In genomic region chr1:15835205-15835740, GRCh38 we compare ENCODE assay signal across 8 cellular contexts. TPM values are rescaled to one million over a fixed set of nuclear protein-coding genes. Genes with fewer than 3 reads are reported as not detected.
A peak's percentile ranks its signal among the peaks of the same experiment; 100 is the strongest.
DNase-seq lines count a peak whose midpoint lies in the region; TF ChIP-seq lines count a peak whose summit lies in the region.

No MANE protein-coding gene starts in this region.

- H3K9me3 ChIP-seq in HEK293 (ENCODE audit: control insufficient read depth, insufficient read depth, low read depth, low read length) = no peaks in the 10 kb centered on the region
- no peaks in the 10 kb centered on the region for H3K9me3 ChIP-seq in OCI-LY1 (ENCODE audit: low read length)

- H3K79me2 ChIP-seq in OCI-LY1 (ENCODE audit: insufficient read depth, low read length) (no peaks in the 10 kb centered on the region; the same call in 1 of the 2 replicates), mesendoderm (ENCODE audit: control insufficient read depth, insufficient read depth, low read length) (no peaks in the 10 kb centered on the region)

- H3K4me3 Mint-ChIP-seq in chondrocyte (ENCODE audit: unreplicated experiment) = peak overlapping the region; percentile 91
- H3K4me3 Mint-ChIP-seq in type B pancreatic cell = peak overlapping the region; percentile 96

- H3K18ac ChIP-seq in mesendoderm (ENCODE audit: low read length) = peak overlapping the region; percentile 99

- peak overlapping the region; percentile 99 for H3K27ac Mint-ChIP-seq in chondrocyte (ENCODE audit: unreplicated experiment)
- H3K27ac Mint-ChIP-seq in type B pancreatic cell = peak overlapping the region; percentile 100

- no peak overlapping the region for H2BK15ac ChIP-seq in mesendoderm (replicated peaks; ENCODE audit: low read depth)

- H3K36me3 ChIP-seq in HEK293 (ENCODE audit: control insufficient read depth in 2 of 2, insufficient read depth in 1 of 2, low read length in 2 of 2) (no peaks in the 10 kb centered on the region; a peak in 1 of 3 replicates), OCI-LY1 (ENCODE audit: insufficient read depth, low read length) (no peaks in the 10 kb centered on the region), mesendoderm (ENCODE audit: control insufficient read depth, insufficient read depth, low read length) (no peaks in the 10 kb centered on the region)

- H3F3A ChIP-seq in OCI-LY1 (ENCODE audit: insufficient read depth, low read length) = peaks cover 14% of the 10 kb centered on the region

- H3K23ac ChIP-seq in mesendoderm (ENCODE audit: low read length) = peak overlapping the region; percentile 94

- H3K4me2 ChIP-seq in OCI-LY1 (ENCODE audit: low read length) (peak overlapping the region; percentile 93), mesendoderm (ENCODE audit: low read length) (peak overlapping the region; percentile 94)

- CTCF ChIA-PET in HEK293 (lab: Yijun Ruan, JAX) = no interaction called here

- H2BK120ac ChIP-seq in mesendoderm (ENCODE audit: low read depth, low read length) = peak overlapping the region; percentile 96

- H3K27ac ChIP-seq in HEK293 (ENCODE audit: extremely low read depth, low read depth, low read length) (peak overlapping the region; percentile 98), OCI-LY1 (ENCODE audit: low read depth, low read length, poor library complexity, severe bottlenecking) (peak overlapping the region; percentile 98), mesendoderm (ENCODE audit: low read depth, low read length) (peak overlapping the region; percentile 100)

- H3K9me3 Mint-ChIP-seq in chondrocyte (ENCODE audit: low read depth) = no peaks in the 10 kb centered on the region
- no peaks in the 10 kb centered on the region for H3K9me3 Mint-ChIP-seq in type B pancreatic cell

- H3K27me3 ChIP-seq in OCI-LY1 (ENCODE audit: insufficient read depth, low read length) (no peaks in the 10 kb centered on the region), mesendoderm (ENCODE audit: insufficient read depth, low read length, poor library complexity) (no peaks in the 10 kb centered on the region)

- H4K20me1 ChIP-seq in OCI-LY1 (ENCODE audit: insufficient read depth, low read length) = no peaks in the 10 kb centered on the region

- H3K79me1 ChIP-seq in mesendoderm (ENCODE audit: low read length) = no peaks in the 10 kb centered on the region

- H3K4me3 ChIP-seq in HEK293 (ENCODE audit: low read depth, low read length) (peak overlapping the region; percentile 79), OCI-LY1 (ENCODE audit: low read depth, low read length, poor library complexity, severe bottlenecking) (peak overlapping the region; percentile 77), mesendoderm (ENCODE audit: low read length) (peak overlapping the region; percentile 74)

- H3K9ac ChIP-seq in OCI-LY1 (ENCODE audit: low read length) = peak overlapping the region; percentile 98
- peak overlapping the region; percentile 96 for H3K9ac ChIP-seq in mesendoderm (ENCODE audit: low read length)

- H3K9me2 ChIP-seq in OCI-LY1 (ENCODE audit: low read depth, low read length) = no peaks in the 10 kb centered on the region

- peak overlapping the region; percentile 92 for H2BK5ac ChIP-seq in mesendoderm (ENCODE audit: low read length)

- H4K8ac ChIP-seq in mesendoderm (ENCODE audit: low read depth, low read length) = peak overlapping the region; percentile 78

- H3K36me3 Mint-ChIP-seq in chondrocyte (ENCODE audit: low read depth) = no peaks in the 10 kb centered on the region
- peaks cover 6% of the 10 kb centered on the region for H3K36me3 Mint-ChIP-seq in type B pancreatic cell

- H3K4me1 Mint-ChIP-seq in chondrocyte (ENCODE audit: low read depth) (peaks cover 25% of the 10 kb centered on the region), type B pancreatic cell (ENCODE audit: unreplicated experiment) (peaks cover 29% of the 10 kb centered on the region)

- DNase-seq in DMS53 (lab: John Stamatoyannopoulos, UW) (peak; percentile 86), DMS53 treated with DMSO at 0.1 percent for 48 hours (lab: John Stamatoyannopoulos, UW; ENCODE audit: unreplicated experiment) (no peak), chondrocyte (ENCODE audit: low spot score) (no peak), mesendoderm (no peak), type B pancreatic cell (ENCODE audit: extremely low spot score, unreplicated experiment) (no peak), GM19240 (ENCODE audit: insufficient read length, low spot score) (no peak)

- H3K4me1 ChIP-seq in HEK293 (ENCODE audit: control insufficient read depth, insufficient read depth, low read length) = peaks cover 10% of the 10 kb centered on the region
- peaks cover 67% of the 10 kb centered on the region for H3K4me1 ChIP-seq in OCI-LY1 (ENCODE audit: insufficient read depth, low read length, severe bottlenecking)
- no peaks in the 10 kb centered on the region for H3K4me1 ChIP-seq in mesendoderm (ENCODE audit: control insufficient read depth, low read depth, low read length)

- peak overlapping the region; percentile 100 for H3K4ac ChIP-seq in mesendoderm (ENCODE audit: low read depth, low read length)

- no peaks in the 10 kb centered on the region for H3K27me3 Mint-ChIP-seq in chondrocyte (ENCODE audit: low read depth)
- no peaks in the 10 kb centered on the region for H3K27me3 Mint-ChIP-seq in type B pancreatic cell

- no peak overlapping the region for H2AFZ ChIP-seq in OCI-LY1 (ENCODE audit: low read length)

- H4K5ac ChIP-seq in mesendoderm (ENCODE audit: low read length) = peak overlapping the region; percentile 12

- no CpG with 5 or more reads among the region's 37 CpGs for WGBS in mesendoderm (ENCODE audit: extremely low coverage, insufficient coverage, low lambda C conversion rate)

- TF ChIP-seq CTCF in HEK293 (tag by site-specific recombination; IDR thresholded peaks at IDR 0.05) (peak; percentile 28; the same call in 1 of the 2 replicates), OCI-LY1 (IDR thresholded peaks at IDR 0.05; ENCODE audit: low read length) (no peak), chondrocyte (IDR thresholded peaks at IDR 0.05) (peak; percentile 13), type B pancreatic cell (conservative IDR thresholded peaks at IDR 0.05) (no peak)

- peak overlapping the region; percentile 59 for H2AK5ac ChIP-seq in mesendoderm (ENCODE audit: low read length)

- H3K56ac ChIP-seq in mesendoderm (ENCODE audit: low read length) = peak overlapping the region; percentile 98

- POLR2A ChIA-PET in HEK293 (lab: Yijun Ruan, JAX) = interaction anchor here (0.7 to 4.4 kb wide), 6 partner anchors 10 to 40 kb away, joined by 3 to 106 read pairs (median 16); partner anchors contain the start of gene SPEN

TF ChIP-seq in HEK293, 187 proteins besides CTCF, POLR2A, EP300 and RAD21 (continues in another document):
- TF ChIP-seq TSHZ1 (tag by site-specific recombination; IDR thresholded peaks at IDR 0.05; ENCODE audit: borderline replicate concordance) (no peak), ZIC2 (tag by site-specific recombination; IDR thresholded peaks at IDR 0.05) (peak; percentile 42; the same call in 1 of the 2 replicates), ZNF544 (tag by site-specific recombination; IDR thresholded peaks at IDR 0.05) (no peak)

RNA-seq across cellular contexts. Expression of gene SPEN, which starts 12.2 kb away (rescaled TPM):
- 38.4 to 49.7 TPM (median 39.4 TPM) in 3 replicates for total RNA-seq in chondrocyte
- polyA plus RNA-seq in mesendoderm (2013, experiment 1 of 2) = 15.8 TPM
- 15.8 TPM for polyA plus RNA-seq in mesendoderm (2013, experiment 2 of 2)
- total RNA-seq in type B pancreatic cell (ENCODE audit: low replicate concordance) = 66.5 and 79.4 TPM in 2 replicates

RNA-seq across cellular contexts. Expression of gene UQCRHL, which starts 27.8 kb away (rescaled TPM):
- total RNA-seq in chondrocyte = 1.3 to 1.5 TPM (median 1.3 TPM) in 3 replicates
- polyA plus RNA-seq in mesendoderm (2013, experiment 1 of 2) = 3.9 TPM
- polyA plus RNA-seq in mesendoderm (2013, experiment 2 of 2) = 4.1 TPM
- 2.1 and 2.3 TPM in 2 replicates for total RNA-seq in type B pancreatic cell (ENCODE audit: low replicate concordance)

Comparison
In these comparisons a context has a peak if more than half of its experiments do, and no peak if none do; other contexts are left out.
1. CTCF ChIP-seq: peak in HEK293 (single experiment) and chondrocyte (single experiment); none in OCI-LY1 (single experiment) and type B pancreatic cell (single experiment).
2. Peak in every context shown above with its lines, with median percentiles within 50 percentile points of each other: H3K27ac ChIP-seq and H3K4me3 ChIP-seq.